10 cellular contexts compared by ENCODE assay signal in genomic region chr5:72378636-72379289, GRCh38. TPM values are rescaled to one million over a fixed set of nuclear protein-coding genes. Genes with fewer than 3 reads are reported as not detected.
A peak's percentile ranks its signal among the peaks of the same experiment; 100 is the strongest.
DNase-seq lines count a peak whose midpoint lies in the region; TF ChIP-seq lines count a peak whose summit lies in the region.
"Had no signal": no experiment of that assay in that cellular context is flagged by ENCODE, and none has a peak within 500 bp of the region (broad histone marks: within the 10 kb centered on the region; RNA-seq: fewer than 3 reads in every experiment).

No MANE protein-coding gene starts in this region.

- no peak for TF ChIP-seq EP300 in transverse colon (IDR thresholded peaks at IDR 0.05; ENCODE audit: low read depth)

- no peaks in the 10 kb centered on the region for H3K9me3 Mint-ChIP-seq in dendritic cell treated with granulocyte-macrophage colony-stimulating factor and Interleukin-4, amounts not matched to agents 40 ng/mL and 50 ng/mL, for 4 days
- H3K9me3 Mint-ChIP-seq: central memory CD8-positive, alpha-beta T cell had no signal

- peaks cover 2% of the 10 kb centered on the region for H3K9me3 ChIP-seq in trophoblast cell (ENCODE audit: insufficient read depth, low read depth, low read length)
- no peaks in the 10 kb centered on the region for H3K9me3 ChIP-seq in transverse colon
- H3K9me3 ChIP-seq: pancreas had no signal

- H4K12ac ChIP-seq in trophoblast cell (ENCODE audit: low read depth, low read length), result no peak overlapping the region

- H3K27me3 Mint-ChIP-seq in dendritic cell treated with granulocyte-macrophage colony-stimulating factor and Interleukin-4, amounts not matched to agents 40 ng/mL and 50 ng/mL, for 4 days, result no peaks in the 10 kb centered on the region

- TF ChIP-seq POLR2A in transverse colon (IDR thresholded peaks at IDR 0.05), result no peak

- H3K9ac ChIP-seq in trophoblast cell (ENCODE audit: low read length), result no peak overlapping the region

- no peak overlapping the region for H3K23ac ChIP-seq in trophoblast cell (ENCODE audit: low read length)

- H3K27ac ChIP-seq in trophoblast cell (ENCODE audit: low read depth, low read length) (no peak overlapping the region), transverse colon (no peak overlapping the region)
- H3K27ac ChIP-seq: pancreas had no signal

- no peak overlapping the region for H3K4ac ChIP-seq in trophoblast cell (ENCODE audit: low read depth, low read length)

- WGBS in trophoblast cell (ENCODE audit: extremely low coverage, insufficient coverage, insufficient read length), result no CpG with 5 or more reads among the region's 4 CpGs
- 61 to 82% methylated on average over 1 to 4 of the region's 4 CpGs for WGBS in transverse colon (ENCODE audit: low coverage in 1 of 2), 2 donors

- no peak overlapping the region for H2AFZ ChIP-seq in trophoblast cell (ENCODE audit: insufficient read depth, low read length, poor library complexity)

- H3K4me2 ChIP-seq in trophoblast cell (ENCODE audit: low read length), result no peak overlapping the region

- H3K79me2 ChIP-seq in trophoblast cell (ENCODE audit: control insufficient read depth, insufficient read depth, low read length, poor library complexity), result no peaks in the 10 kb centered on the region

- no peak overlapping the region for H2BK5ac ChIP-seq in trophoblast cell (ENCODE audit: low read depth, low read length, poor library complexity)

- H3K36me3 ChIP-seq in trophoblast cell (ENCODE audit: control insufficient read depth in 1 of 2, insufficient read depth in 2 of 2, low read length in 2 of 2) (no peaks in the 10 kb centered on the region), transverse colon (no peaks in the 10 kb centered on the region)
- H3K36me3 ChIP-seq: pancreas had no signal

- no peak overlapping the region for H4K91ac ChIP-seq in trophoblast cell (ENCODE audit: low read depth, low read length)

- peaks cover 13% of the 10 kb centered on the region for H3K36me3 Mint-ChIP-seq in dendritic cell treated with granulocyte-macrophage colony-stimulating factor and Interleukin-4, amounts not matched to agents 40 ng/mL and 50 ng/mL, for 4 days (ENCODE audit: low read depth)

- intact Hi-C loops in dendritic cell treated with granulocyte-macrophage colony-stimulating factor and Interleukin-4, amounts not matched to agents 40 ng/mL and 50 ng/mL, for 4 days (cut with micrococcal nuclease), result loop anchor here (10.0 kb wide), 1 partner anchor 576 kb away; the partner anchor contains the start of gene FCHO2
- intact Hi-C loops in transverse colon (cut with DNase I; ENCODE audit: low total_unique reads), result no loop called here
- intact Hi-C loops in posterior cingulate gyrus (cut with DNase I), result no loop called here

- no peak overlapping the region for H2BK120ac ChIP-seq in trophoblast cell (ENCODE audit: insufficient read depth, low read length, poor library complexity)

- TF ChIP-seq CTCF in transverse colon (IDR thresholded peaks at IDR 0.05), result no peak

- H4K8ac ChIP-seq in trophoblast cell (ENCODE audit: low read depth, low read length), result no peak overlapping the region

- DNase-seq in GM03348 (ENCODE audit: low spot score) (peak; percentile 60), NCI-H226 (peak; percentile 91), trophoblast cell (peak; percentile 61 to 83), transverse colon (no peak), posterior cingulate gyrus (no peak), HuH-7 (ENCODE audit: low spot score) (no peak)
- no peak for DNase-seq in activated naive CD4-positive, alpha-beta T cell treated with Interleukin-2 at 50 U/mL for 16 hours
- DNase-seq: pancreas had no signal

- H3K27ac Mint-ChIP-seq in dendritic cell treated with granulocyte-macrophage colony-stimulating factor and Interleukin-4, amounts not matched to agents 40 ng/mL and 50 ng/mL, for 4 days, result peak overlapping the region; percentile 96

- H3K4me3 ChIP-seq in trophoblast cell (ENCODE audit: low read depth, low read length), result no peak overlapping the region
- H3K4me3 ChIP-seq in transverse colon, result no peak overlapping the region
- H3K4me3 ChIP-seq: pancreas had no signal

- no peak overlapping the region for H2AK5ac ChIP-seq in trophoblast cell (ENCODE audit: low read length)

- H2BK12ac ChIP-seq in trophoblast cell (ENCODE audit: low read length), result no peak overlapping the region

- H3K18ac ChIP-seq in trophoblast cell (ENCODE audit: low read length), result no peak overlapping the region

- in situ Hi-C loops in transverse colon (cut with MboI; ENCODE audit: low pct_ligation_motif_present in 1 of 4, low pct_unique_long_range_greater_than_20kb in 1 of 4, low sequenced_read_pairs in 3 of 4), result loop anchor here in 2 of 4 donors (5.0 to 10.0 kb wide), 2 partner anchors 139 to 146 kb away; no protein-coding TSS in a partner anchor

- H3K4me1 ChIP-seq in trophoblast cell (ENCODE audit: control insufficient read depth in 1 of 2, insufficient read depth in 2 of 2, low read length in 2 of 2), result peaks cover 0 to 5% of the 10 kb centered on the region in 2 experiments
- peaks cover 0 to 4% (median 0%) of the 10 kb centered on the region in 4 donors for H3K4me1 ChIP-seq in transverse colon
- H3K4me1 ChIP-seq: pancreas had no signal

- no peak overlapping the region for H3K4me3 Mint-ChIP-seq in dendritic cell treated with granulocyte-macrophage colony-stimulating factor and Interleukin-4, amounts not matched to agents 40 ng/mL and 50 ng/mL, for 4 days
- H3K4me3 Mint-ChIP-seq: central memory CD8-positive, alpha-beta T cell had no signal

- H3K14ac ChIP-seq in trophoblast cell (ENCODE audit: low read length), result no peak overlapping the region

- H3K27me3 ChIP-seq in trophoblast cell (ENCODE audit: insufficient read depth, low read length) (no peaks in the 10 kb centered on the region), transverse colon (no peaks in the 10 kb centered on the region)
- H3K27me3 ChIP-seq: pancreas had no signal

- peaks cover 88% of the 10 kb centered on the region for H3K4me1 Mint-ChIP-seq in dendritic cell treated with granulocyte-macrophage colony-stimulating factor and Interleukin-4, amounts not matched to agents 40 ng/mL and 50 ng/mL, for 4 days (ENCODE audit: low read depth)
- H3K4me1 Mint-ChIP-seq: central memory CD8-positive, alpha-beta T cell had no signal

- no peaks in the 10 kb centered on the region for H3K79me1 ChIP-seq in trophoblast cell (ENCODE audit: low read length)

RNA-seq across cellular contexts. Expression of gene PTCD2, which starts 58.6 kb away (rescaled TPM):
- polyA plus RNA-seq in trophoblast cell (2013), result 5.7 and 6.1 TPM in 2 replicates
- 1 to 10 TPM; 1.5 to 9.5 (median 2.9) TPM for total RNA-seq in transverse colon

RNA-seq across cellular contexts. Expression of gene MRPS27, which starts 58.7 kb away (rescaled TPM):
- 43.2 and 43.5 TPM in 2 replicates for polyA plus RNA-seq in trophoblast cell (2013)
- 10 to 100 TPM; 14.3 to 34.7 (median 27.9) TPM for total RNA-seq in transverse colon

Comparison
In these comparisons a context has a peak if more than half of its experiments do, and no peak if none do; other contexts are left out.
1. DNase-seq: peak in GM03348 (single experiment), NCI-H226 (single experiment) and trophoblast cell (2 of 2); none in activated naive CD4-positive, alpha-beta T cell treated with Interleukin-2 at 50 U/mL for 16 hours (single experiment), transverse colon (single experiment), posterior cingulate gyrus (0 of 10) and HuH-7 (single experiment).